9 cellular contexts compared by ENCODE assay signal in the genomic region with DNA sequence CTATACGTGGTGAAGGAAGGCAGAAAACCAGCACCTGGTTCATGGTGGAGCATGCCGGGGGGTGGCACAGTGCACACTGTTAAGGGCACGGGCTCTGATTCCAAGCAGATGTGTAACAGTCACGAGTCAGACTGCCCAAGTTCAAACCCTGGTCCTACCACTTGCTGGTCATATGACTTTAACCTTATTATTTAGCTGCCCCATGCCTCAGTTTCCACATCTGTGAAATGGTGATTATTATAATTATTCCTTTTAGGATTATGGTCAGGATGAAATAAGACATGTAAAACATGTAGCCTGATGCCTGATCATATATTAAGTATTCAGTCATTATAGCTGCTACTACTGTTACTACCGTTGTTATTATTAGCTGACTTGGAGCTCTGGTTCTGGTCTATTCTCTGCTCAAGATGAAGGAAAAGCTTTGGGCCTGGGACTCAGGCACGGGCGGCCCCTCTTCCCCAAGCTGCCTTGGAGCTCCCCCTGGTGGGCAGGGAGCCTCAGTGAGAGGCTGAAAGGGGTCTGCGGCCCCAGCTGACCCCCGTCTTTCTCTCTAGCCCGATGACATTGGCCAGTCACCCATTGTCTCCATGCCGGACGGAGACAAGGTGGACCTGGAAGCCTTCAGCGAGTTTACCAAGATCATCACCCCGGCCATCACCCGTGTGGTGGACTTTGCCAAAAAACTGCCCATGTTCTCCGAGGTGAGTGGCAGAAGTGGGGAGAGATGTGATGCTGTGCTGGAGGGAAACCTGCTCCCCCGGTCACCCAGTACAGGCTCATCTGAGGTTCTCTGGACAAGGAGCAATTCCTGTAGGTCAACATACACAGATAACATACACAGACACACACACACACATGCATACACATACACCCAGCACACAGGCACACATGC. TPM values are rescaled to one million over a fixed set of nuclear protein-coding genes. Genes with fewer than 3 reads are reported as not detected.
DNase-seq lines count a peak whose midpoint lies in the region; ATAC-seq and TF ChIP-seq lines count a peak whose summit lies in the region.
"Had no signal": no experiment of that assay in that cellular context is flagged by ENCODE, and none has a peak within 500 bp of the region (broad histone marks: within the 10 kb centered on the region; RNA-seq: fewer than 3 reads in every experiment).

No MANE protein-coding gene starts in this region.

- TF ChIP-seq CTCF in A673 (conservative IDR thresholded peaks at IDR 0.05; ENCODE audit: low read depth, low read length) (peak; percentile 57), GM12875 (IDR thresholded peaks at IDR 0.05; ENCODE audit: borderline replicate concordance, insufficient read depth, low read depth, low read length) (peak; percentile 91), PC-3 (conservative IDR thresholded peaks at IDR 0.05; ENCODE audit: low read depth, low read length) (peak; percentile 80), adrenal gland (IDR thresholded peaks at IDR 0.05) (peak; percentile 75 to 89 (median 80))

- H3K27me3 ChIP-seq in A673 (replicated peaks; ENCODE audit: insufficient read depth, low read depth, low read length, poor library complexity) (no peaks in the 10 kb centered on the region), PC-3 (ENCODE audit: low read length) (no peaks in the 10 kb centered on the region), adrenal gland (no peaks in the 10 kb centered on the region)

- TF ChIP-seq POLR2A in adrenal gland (IDR thresholded peaks at IDR 0.05), result no peak

- H3K4me3 ChIP-seq in A673 (ENCODE audit: low read depth, low read length, poor library complexity, severe bottlenecking) (no peak overlapping the region), GM12875 (ENCODE audit: low read depth, low read length) (no peak overlapping the region), PC-3 (ENCODE audit: low read length) (no peak overlapping the region), adrenal gland (no peak overlapping the region)

- ATAC-seq in PC-3 (peak; percentile 54; the same call in 1 of the 2 replicates), GM21367 (IDR thresholded peaks at IDR 0.05; ENCODE audit: unreplicated experiment) (no peak), GM21825 (IDR thresholded peaks at IDR 0.05; ENCODE audit: unreplicated experiment) (no peak)

- H3F3A ChIP-seq in PC-3 (ENCODE audit: low read length, unreplicated experiment), result no peaks in the 10 kb centered on the region

- H3K79me2 ChIP-seq in PC-3 (ENCODE audit: low read length), result no peaks in the 10 kb centered on the region

- POLR2A ChIA-PET in A673 (lab: Charles Lee; ENCODE audit: low non-redundant PET) (no interaction called here), PC-3 (lab: Charles Lee; ENCODE audit: unreplicated experiment) (no interaction called here)

- no peak overlapping the region for H3K4me2 ChIP-seq in PC-3 (ENCODE audit: low read length)

- H2AFZ ChIP-seq in PC-3 (ENCODE audit: low read length), result no peak overlapping the region

- intact Hi-C loops in A673 (cut with micrococcal nuclease; ENCODE audit: unreplicated experiment) (loop anchor here (10.0 kb wide), 1 partner anchor 52 kb away; no protein-coding TSS in a partner anchor), PC-3 (cut with micrococcal nuclease) (no loop called here), adrenal gland (cut with DNase I) (no loop called here)

- H3K36me3 ChIP-seq in A673 (ENCODE audit: insufficient read depth, low read length, poor library complexity, severe bottlenecking) (peaks cover 4% of the 10 kb centered on the region), PC-3 (ENCODE audit: low read depth, low read length) (no peaks in the 10 kb centered on the region), adrenal gland (replicated peaks in 1 of 2) (peaks cover 0 to 67% of the 10 kb centered on the region in 2 donors)

- H3K4me1 ChIP-seq in A673 (ENCODE audit: insufficient read depth, low read length, poor library complexity, severe bottlenecking) (no peaks in the 10 kb centered on the region), PC-3 (ENCODE audit: insufficient read depth, low read length) (no peaks in the 10 kb centered on the region), adrenal gland (replicated peaks in 1 of 2) (no peaks in the 10 kb centered on the region)

- WGBS in adrenal gland, 4 donors, result 53 to 59% (median 56%) methylated on average over 10 to 17 of the region's 17 CpGs

- BruUV-seq in A673 (replicated peaks; lab: Mats Ljungman, UMichigan), result no TSS peak
- no TSS peak for BruUV-seq in PC-3 (replicated peaks; lab: Mats Ljungman, UMichigan)

- no peak overlapping the region for H3K9ac ChIP-seq in PC-3 (ENCODE audit: low read length)

- CTCF ChIA-PET in A673 (lab: Charles Lee) (interaction anchor here (0.6 to 1.2 kb wide), 3 partner anchors 11 to 72 kb away, joined by 3 to 6 read pairs (median 6); a partner anchor contains a TSS), PC-3 (lab: Charles Lee) (interaction anchor here (0.6 to 0.9 kb wide), 4 partner anchors 27 to 434 kb away, joined by 3 to 5 read pairs (median 3); a partner anchor contains a TSS)

- no peaks in the 10 kb centered on the region for H3K9me3 ChIP-seq in A673 (ENCODE audit: low read depth, low read length, poor library complexity, severe bottlenecking)
- no peaks in the 10 kb centered on the region for H3K9me3 ChIP-seq in PC-3 (ENCODE audit: low read length)
- no peaks in the 10 kb centered on the region for H3K9me3 ChIP-seq in adrenal gland (replicated peaks in 1 of 3)

- H4K20me1 ChIP-seq in PC-3 (ENCODE audit: low read length), result no peaks in the 10 kb centered on the region

- H3K27ac ChIP-seq in A673 (ENCODE audit: low read depth, low read length, poor library complexity, severe bottlenecking) (no peak overlapping the region), PC-3 (ENCODE audit: low read length) (no peak overlapping the region), adrenal gland (peak overlapping the region in 2 of 5 donors; percentile 2 to 4)
- H3K27ac ChIP-seq: epithelial cell of prostate had no signal

- peak; percentile 43 for DNase-seq in A673 (ENCODE audit: low spot score)
- DNase-seq in PC-3, result peak; percentile 42
- peak in 6 of 7 donors; percentile 56 to 76 (median 67) for DNase-seq in adrenal gland
- DNase-seq in inferior parietal cortex (ENCODE audit: extremely low spot score), result peak; percentile 53
- DNase-seq in stimulated activated naive CD4-positive, alpha-beta T cell (lab: John Stamatoyannopoulos, UW), result peak in 5 of 6 experiments; percentile 50 to 65 (median 57)

- no peaks in the 10 kb centered on the region for H3K9me2 ChIP-seq in PC-3 (replicated peaks; ENCODE audit: low read length)

RNA-seq across cellular contexts. Expression of a gene that starts 14.0 kb away (rescaled TPM):
- total RNA-seq in A673 (2021), result 1.9 and 2.6 TPM in 2 replicates
- 7.1 and 9.2 TPM in 2 replicates for total RNA-seq in PC-3 (2014; rRNA removed)
- total RNA-seq in adrenal gland, result 10 to 100 TPM; 14.0 to 69.1 (median 41.4) TPM
- 10 to 100 TPM; 34.5 to 59.0 (median 36.6) TPM for polyA plus RNA-seq in adrenal gland

RNA-seq across cellular contexts. Expression of a gene that starts 23.6 kb away (rescaled TPM):
- total RNA-seq in A673 (2021) (14.5 and 18.7 TPM in 2 replicates), PC-3 (2014; rRNA removed) (6.6 and 11.2 TPM in 2 replicates), adrenal gland (100 to 1,000 TPM in 3 of 8 donors, 10 to 100 TPM in 5; 46.1 to 110 (median 76.4) TPM)
- 10 to 100 TPM; 41.8 to 62.3 (median 50.9) TPM for polyA plus RNA-seq in adrenal gland

RNA-seq across cellular contexts. Expression of a gene that starts 32.2 kb away (rescaled TPM):
- total RNA-seq in A673 (2021), result 48.7 and 50.7 TPM in 2 replicates
- total RNA-seq in PC-3 (2014; rRNA removed), result 73.0 and 78.7 TPM in 2 replicates
- total RNA-seq in adrenal gland, result 100 to 1,000 TPM in 1 of 8 donors, 10 to 100 TPM in 7; 57.1 to 127 (median 78.1) TPM
- polyA plus RNA-seq in adrenal gland, result 100 to 1,000 TPM in 1 of 3 donors, 10 to 100 TPM in 2; 50.3 to 103 (median 92.9) TPM

RNA-seq across cellular contexts. Expression of a gene that starts 35.4 kb away (rescaled TPM):
- total RNA-seq in A673 (2021) (56.9 and 59.9 TPM in 2 replicates), PC-3 (2014; rRNA removed) (22.2 and 38.1 TPM in 2 replicates), adrenal gland (100 to 1,000 TPM in 1 of 8 donors, 10 to 100 TPM in 7; 47.8 to 100 (median 69.1) TPM)
- polyA plus RNA-seq in adrenal gland, result 100 to 1,000 TPM in 2 of 3 donors, 10 to 100 TPM in 1; 74.2 to 143 (median 128) TPM

RNA-seq across cellular contexts. Expression of a gene that starts 53.9 kb away (rescaled TPM):
- total RNA-seq in A673 (2021) (65.1 and 66.5 TPM in 2 replicates), PC-3 (2014; rRNA removed) (27.3 and 39.2 TPM in 2 replicates), adrenal gland (10 to 100 TPM; 36.2 to 72.4 (median 61.7) TPM)
- 10 to 100 TPM; 36.2 to 65.1 (median 57.5) TPM for polyA plus RNA-seq in adrenal gland
